Comparison of ENCODE assay signal across 1 cellular context in the genomic region with DNA sequence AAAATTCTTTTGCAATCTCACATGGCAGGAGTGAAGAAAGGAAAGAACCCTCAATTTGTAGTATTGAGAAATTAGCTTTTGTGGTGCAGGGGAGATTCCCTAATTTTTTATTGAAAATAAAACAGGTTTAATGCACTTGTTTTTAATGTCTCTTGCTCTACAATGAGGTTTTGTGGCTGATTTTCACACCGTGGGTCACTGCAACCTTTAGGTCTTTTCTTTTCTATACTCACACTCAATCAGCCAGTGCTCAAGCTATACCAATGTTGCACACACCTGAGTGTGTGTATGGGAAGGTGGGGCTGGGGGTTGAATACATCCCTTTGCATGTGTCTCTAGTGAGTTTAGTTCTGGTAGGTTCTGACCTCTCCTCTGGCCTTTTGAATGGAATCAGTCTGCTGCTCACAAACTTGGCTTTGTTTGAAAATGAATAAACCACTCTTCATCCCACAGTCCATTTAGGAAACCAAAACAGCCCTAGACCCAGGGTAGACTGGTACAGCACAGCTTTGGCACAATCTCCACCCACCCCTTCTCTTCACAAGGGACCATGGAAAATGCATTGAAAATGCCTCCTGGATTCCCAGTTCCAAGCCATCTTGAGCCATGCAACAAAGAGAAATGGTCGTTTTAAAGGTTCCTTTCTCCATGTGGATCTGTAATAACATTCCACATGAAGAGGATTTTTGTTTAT.
TF ChIP-seq lines count a peak whose summit lies in the region.

No MANE protein-coding gene starts in this region.

TF ChIP-seq in GM23338, 12 proteins besides CTCF, POLR2A, EP300 and RAD21 (continued from another document):
- TF ChIP-seq POLR2AphosphoS5 (IDR thresholded peaks at IDR 0.05; ENCODE audit: low read depth): no peak
- no peak for TF ChIP-seq ZNF331 (CRISPR knock-in tag; IDR thresholded peaks at IDR 0.05; ENCODE audit: low read depth)
